24 cellular contexts compared by ENCODE assay signal in the genomic region with DNA sequence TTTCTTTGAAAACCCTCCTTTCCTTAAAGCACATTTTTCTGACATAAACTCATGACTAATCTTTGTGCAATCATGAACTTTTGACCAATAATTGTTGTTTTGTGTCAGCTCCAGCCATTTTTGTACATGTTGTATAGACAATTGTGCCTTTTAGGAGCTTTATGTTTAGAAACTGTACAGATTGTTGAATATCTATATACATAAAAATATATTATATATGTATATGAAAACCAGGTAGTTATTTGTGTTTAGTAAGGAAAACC.
"Had no signal": no experiment of that assay in that cellular context is flagged by ENCODE, and none has a peak within 500 bp of the region (broad histone marks: within the 10 kb centered on the region; RNA-seq: fewer than 3 reads in every experiment).

No MANE protein-coding gene starts in this region.

- DNase-seq: activated CD4-positive, alpha-beta memory T cell treated with anti-CD3 and anti-CD28 coated beads, Interleukin-2, amount 10 ng/mL, durations not matched to agents 7 days and 5 days; activated CD4-positive, alpha-beta T cell treated with anti-CD3 and anti-CD28 coated beads, Interleukin-2, amount 10 ng/mL, durations not matched to agents 24 days and 14 days; activated effector memory CD4-positive, alpha-beta T cell treated with anti-CD3 and anti-CD28 coated beads, Interleukin-2, amount 50 U/mL, for 16 hours; activated naive CD4-positive, alpha-beta T cell treated with anti-CD3 and anti-CD28 coated beads, Interleukin-2, amount 10 ng/mL, durations not matched to agents 7 days and 5 days; activated naive CD8-positive, alpha-beta T cell treated with anti-CD3 and anti-CD28 coated beads, Interleukin-2, amount 50 U/mL, for 24 hours; activated T-cell treated with anti-CD3 and anti-CD28 coated beads for 4 hours; dorsolateral prefrontal cortex; effector memory CD8-positive, alpha-beta T cell; glutamatergic neuron; left ventricle myocardium superior; midbrain; natural killer cell; stimulated activated CD4-positive, alpha-beta T cell treated with anti-CD3 and anti-CD28 coated beads, Interleukin-15, amount 100 ng/mL, for 24 hours; stimulated activated naive B cell treated with anti-CD40 and anti-IgM and Interleukin-4, amounts not matched to agents 10 μg/mL and 1 μg/mL and 100 μg/mL, for 72 hours; transverse colon had no signal

- H3K36me3 Mint-ChIP-seq: natural killer cell had no signal

- H3K9me3 ChIP-seq: ascending aorta, esophagus muscularis mucosa, transverse colon had no signal

- ATAC-seq: activated CD4-positive, CD25-positive, alpha-beta regulatory T cell treated with anti-CD3 and anti-CD28 coated beads, Interleukin-2, amount 50 U/mL, for 24 hours; activated naive CD8-positive, alpha-beta T cell treated with anti-CD3 and anti-CD28 coated beads, Interleukin-2, amount 50 U/mL, for 24 hours; effector memory CD8-positive, alpha-beta T cell; left ventricle myocardium superior; natural killer cell; sciatic nerve; stimulated activated naive B cell treated with anti-CD40 and anti-IgM and Interleukin-4, amounts not matched to agents 10 μg/mL and 1 μg/mL and 100 μg/mL, for 72 hours had no signal

- H2AFZ ChIP-seq: hepatocyte had no signal

- H3K9me3 Mint-ChIP-seq: activated CD4-positive, alpha-beta memory T cell treated with anti-CD3 and anti-CD28 coated beads, Interleukin-2, amount 10 ng/mL, durations not matched to agents 7 days and 5 days; activated CD4-positive, alpha-beta T cell treated with anti-CD3 and anti-CD28 coated beads, Interleukin-2, amount 10 ng/mL, durations not matched to agents 24 days and 14 days; activated naive CD4-positive, alpha-beta T cell treated with anti-CD3 and anti-CD28 coated beads, Interleukin-2, amount 10 ng/mL, durations not matched to agents 7 days and 5 days; activated naive CD8-positive, alpha-beta T cell treated with anti-CD3 and anti-CD28 coated beads, Interleukin-2, amount 50 U/mL, for 24 hours; central memory CD8-positive, alpha-beta T cell; effector memory CD8-positive, alpha-beta T cell; natural killer cell; stimulated activated naive B cell treated with anti-CD40 and anti-IgM and Interleukin-4, amounts not matched to agents 10 μg/mL and 1 μg/mL and 100 μg/mL, for 72 hours; T-helper 2 cell treated with Interferon-gamma antibody and Interleukin-4, amounts not matched to agents 5 μg/mL and 100 μg/mL, for 36 hours had no signal

- H3K27ac Mint-ChIP-seq: activated CD4-positive, alpha-beta memory T cell treated with anti-CD3 and anti-CD28 coated beads, Interleukin-2, amount 10 ng/mL, durations not matched to agents 7 days and 5 days; activated CD4-positive, alpha-beta T cell treated with anti-CD3 and anti-CD28 coated beads, Interleukin-2, amount 10 ng/mL, durations not matched to agents 24 days and 14 days; activated naive CD4-positive, alpha-beta T cell treated with anti-CD3 and anti-CD28 coated beads, Interleukin-2, amount 10 ng/mL, durations not matched to agents 7 days and 5 days; activated naive CD8-positive, alpha-beta T cell treated with anti-CD3 and anti-CD28 coated beads, Interleukin-2, amount 50 U/mL, for 24 hours; stimulated activated naive B cell treated with anti-CD40 and anti-IgM and Interleukin-4, amounts not matched to agents 10 μg/mL and 1 μg/mL and 100 μg/mL, for 72 hours; T-helper 2 cell treated with Interferon-gamma antibody and Interleukin-4, amounts not matched to agents 5 μg/mL and 100 μg/mL, for 36 hours had no signal

- H3K27me3 Mint-ChIP-seq: activated CD4-positive, alpha-beta memory T cell treated with anti-CD3 and anti-CD28 coated beads, Interleukin-2, amount 10 ng/mL, durations not matched to agents 7 days and 5 days; activated CD4-positive, alpha-beta T cell treated with anti-CD3 and anti-CD28 coated beads, Interleukin-2, amount 10 ng/mL, durations not matched to agents 24 days and 14 days; activated naive CD4-positive, alpha-beta T cell treated with anti-CD3 and anti-CD28 coated beads, Interleukin-2, amount 10 ng/mL, durations not matched to agents 7 days and 5 days; activated naive CD8-positive, alpha-beta T cell treated with anti-CD3 and anti-CD28 coated beads, Interleukin-2, amount 50 U/mL, for 24 hours; central memory CD8-positive, alpha-beta T cell; effector memory CD8-positive, alpha-beta T cell; stimulated activated naive B cell treated with anti-CD40 and anti-IgM and Interleukin-4, amounts not matched to agents 10 μg/mL and 1 μg/mL and 100 μg/mL, for 72 hours had no signal

- H3K4me3 ChIP-seq: ascending aorta, dorsolateral prefrontal cortex, esophagus muscularis mucosa, hepatocyte, smooth muscle cell, transverse colon had no signal

- H3K79me2 ChIP-seq: hepatocyte had no signal

- H3K4me2 ChIP-seq: hepatocyte, smooth muscle cell had no signal

- H3K4me1 ChIP-seq: ascending aorta had no signal

- H3K27ac ChIP-seq: ascending aorta, dorsolateral prefrontal cortex, esophagus muscularis mucosa, hepatocyte, transverse colon, VCaP had no signal

- H3K27me3 ChIP-seq: ascending aorta, dorsolateral prefrontal cortex, esophagus muscularis mucosa, hepatocyte, transverse colon had no signal

- H3K4me3 Mint-ChIP-seq: activated CD4-positive, alpha-beta memory T cell treated with anti-CD3 and anti-CD28 coated beads, Interleukin-2, amount 10 ng/mL, durations not matched to agents 7 days and 5 days; activated CD4-positive, alpha-beta T cell treated with anti-CD3 and anti-CD28 coated beads, Interleukin-2, amount 10 ng/mL, durations not matched to agents 24 days and 14 days; activated naive CD4-positive, alpha-beta T cell treated with anti-CD3 and anti-CD28 coated beads, Interleukin-2, amount 10 ng/mL, durations not matched to agents 7 days and 5 days; activated naive CD8-positive, alpha-beta T cell treated with anti-CD3 and anti-CD28 coated beads, Interleukin-2, amount 50 U/mL, for 24 hours; central memory CD8-positive, alpha-beta T cell; effector memory CD8-positive, alpha-beta T cell; natural killer cell; stimulated activated naive B cell treated with anti-CD40 and anti-IgM and Interleukin-4, amounts not matched to agents 10 μg/mL and 1 μg/mL and 100 μg/mL, for 72 hours; T-helper 2 cell treated with Interferon-gamma antibody and Interleukin-4, amounts not matched to agents 5 μg/mL and 100 μg/mL, for 36 hours had no signal
